Comparison of ENCODE assay signal across 8 cellular contexts in genomic region chr13:45441633-45442032, GRCh38. TPM values are rescaled to one million over a fixed set of nuclear protein-coding genes. Genes with fewer than 3 reads are reported as not detected.
A peak's percentile ranks its signal among the peaks of the same experiment; 100 is the strongest.
DNase-seq lines count a peak whose midpoint lies in the region; ATAC-seq, FAIRE-seq and TF ChIP-seq lines count a peak whose summit lies in the region.

No MANE protein-coding gene starts in this region.

- H3K4me3 ChIP-seq in endodermal cell (ENCODE audit: low read length), result no peak overlapping the region

- H3K4me1 Mint-ChIP-seq in activated naive CD4-positive, alpha-beta T cell treated with anti-CD3 and anti-CD28 coated beads, Interleukin-2, amount 10 ng/mL, durations not matched to agents 7 days and 5 days, result peaks cover 18% of the 10 kb centered on the region
- peaks cover 16% of the 10 kb centered on the region for H3K4me1 Mint-ChIP-seq in endodermal cell

- no peaks in the 10 kb centered on the region for H3K27me3 ChIP-seq in endodermal cell (ENCODE audit: control insufficient read depth, insufficient read depth, low read length, poor library complexity, severe bottlenecking)

- 49 to 68% methylated on average over 2 of the region's 2 CpGs for WGBS in endodermal cell (ENCODE audit: insufficient coverage in 1 of 2, insufficient read length in 1 of 2), 2 experiments

- H3K27me3 Mint-ChIP-seq in activated naive CD4-positive, alpha-beta T cell treated with anti-CD3 and anti-CD28 coated beads, Interleukin-2, amount 10 ng/mL, durations not matched to agents 7 days and 5 days, result peaks cover 16% of the 10 kb centered on the region
- peaks cover 9% of the 10 kb centered on the region for H3K27me3 Mint-ChIP-seq in endodermal cell (ENCODE audit: insufficient read depth)

- peak; percentile 31 for DNase-seq in activated naive CD4-positive, alpha-beta T cell treated with anti-CD3 and anti-CD28 coated beads, Interleukin-2, amount 10 ng/mL, durations not matched to agents 7 days and 5 days
- DNase-seq in activated naive CD4-positive, alpha-beta T cell treated with Interleukin-2 at 50 U/mL for 16 hours, result no peak
- DNase-seq in M059J (ENCODE audit: low read depth) (peak; percentile 44), endodermal cell (no peak), stromal cell of bone marrow (ENCODE audit: low read depth) (peak; percentile 2), cerebellum (ENCODE audit: low spot score) (no peak), D721Med (ENCODE audit: insufficient read length, low spot score) (no peak)

- no peaks in the 10 kb centered on the region for H3K9me3 Mint-ChIP-seq in activated naive CD4-positive, alpha-beta T cell treated with anti-CD3 and anti-CD28 coated beads, Interleukin-2, amount 10 ng/mL, durations not matched to agents 7 days and 5 days
- no peaks in the 10 kb centered on the region for H3K9me3 Mint-ChIP-seq in endodermal cell

- H3K4me1 ChIP-seq in endodermal cell (ENCODE audit: control insufficient read depth, insufficient read depth, low read length), result peaks cover 3% of the 10 kb centered on the region

- no peak overlapping the region for H3K4me3 Mint-ChIP-seq in activated naive CD4-positive, alpha-beta T cell treated with anti-CD3 and anti-CD28 coated beads, Interleukin-2, amount 10 ng/mL, durations not matched to agents 7 days and 5 days
- no peak overlapping the region for H3K4me3 Mint-ChIP-seq in endodermal cell

- H3K36me3 ChIP-seq in endodermal cell (ENCODE audit: control insufficient read depth, insufficient read depth, low read length), result no peaks in the 10 kb centered on the region

- H3K9ac ChIP-seq in endodermal cell (ENCODE audit: extremely low read depth, low read length, poor library complexity, severe bottlenecking), result no peak overlapping the region

- no peaks in the 10 kb centered on the region for H3K36me3 Mint-ChIP-seq in activated naive CD4-positive, alpha-beta T cell treated with anti-CD3 and anti-CD28 coated beads, Interleukin-2, amount 10 ng/mL, durations not matched to agents 7 days and 5 days
- H3K36me3 Mint-ChIP-seq in endodermal cell (ENCODE audit: low read depth), result no peaks in the 10 kb centered on the region

- no peak overlapping the region for H3K27ac ChIP-seq in endodermal cell (ENCODE audit: low read depth, low read length)

- H3K27ac Mint-ChIP-seq in activated naive CD4-positive, alpha-beta T cell treated with anti-CD3 and anti-CD28 coated beads, Interleukin-2, amount 10 ng/mL, durations not matched to agents 7 days and 5 days, result peak overlapping the region; percentile 8
- no peak overlapping the region for H3K27ac Mint-ChIP-seq in endodermal cell

- CTCF ChIA-PET in activated naive CD4-positive, alpha-beta T cell treated with anti-CD3 and anti-CD28 coated beads, Interleukin-2, amount 10 ng/mL, durations not matched to agents 7 days and 5 days (lab: Charles Lee), result interaction anchor here (0.9 kb wide), 1 partner anchor 45 kb away, joined by 3 read pairs; no protein-coding TSS in a partner anchor

- TF ChIP-seq CTCF in endodermal cell (conservative IDR thresholded peaks at IDR 0.05) (peak; percentile 50), D721Med (IDR thresholded peaks at IDR 0.05; ENCODE audit: insufficient read depth, missing control alignments) (no peak)

- no peak for ATAC-seq in HG02840 (IDR thresholded peaks at IDR 0.05; ENCODE audit: low FRiP score, unreplicated experiment)

- FAIRE-seq in D721Med (lab: Jason Lieb, UNC), result no peak

- H3K9me3 ChIP-seq in endodermal cell (ENCODE audit: control insufficient read depth, low read length), result no peaks in the 10 kb centered on the region

RNA-seq across cellular contexts. Expression of gene COG3, which starts 23.1 kb away (rescaled TPM):
- 9.6 and 16.3 TPM in 2 replicates for total RNA-seq in M059J (2014; rRNA removed; shearing (Covaris generic))
- total RNA-seq in endodermal cell (10 to 100 TPM; 21.8 to 23.8 TPM), cerebellum (48.5 TPM)
- polyA plus RNA-seq in endodermal cell (2013, experiment 1 of 2), result 21.4 TPM
- 20.8 TPM for polyA plus RNA-seq in endodermal cell (2013, experiment 2 of 2)

RNA-seq across cellular contexts. Expression of gene SLC25A30, which starts 23.5 kb away (rescaled TPM):
- total RNA-seq in M059J (2014; rRNA removed; shearing (Covaris generic)), result 4.0 and 6.1 TPM in 2 replicates
- total RNA-seq in endodermal cell (10 to 100 TPM in 1 of 2 donors, 1 to 10 TPM in 1; 9.9 to 12.4 TPM), cerebellum (8.8 TPM)
- polyA plus RNA-seq in endodermal cell (2013, experiment 1 of 2), result 7.4 TPM
- 6.5 TPM for polyA plus RNA-seq in endodermal cell (2013, experiment 2 of 2)

Comparison
In these comparisons a context has a peak if more than half of its experiments do, and no peak if none do; other contexts are left out.
1. DNase-seq: peak in activated naive CD4-positive, alpha-beta T cell treated with anti-CD3 and anti-CD28 coated beads, Interleukin-2, amount 10 ng/mL, durations not matched to agents 7 days and 5 days (single experiment), M059J (single experiment) and stromal cell of bone marrow (single experiment); none in activated naive CD4-positive, alpha-beta T cell treated with Interleukin-2 at 50 U/mL for 16 hours (single experiment), endodermal cell (single experiment), cerebellum (single experiment) and D721Med (single experiment).